1 cellular context compared by ENCODE assay signal in genomic region chr4:2734618-2735017, GRCh38.
A peak's percentile ranks its signal among the peaks of the same experiment; 100 is the strongest.
TF ChIP-seq lines count a peak whose summit lies in the region.

No MANE protein-coding gene starts in this region.

TF ChIP-seq in GM12878, 131 proteins besides CTCF, POLR2A, EP300 and RAD21:
- TF ChIP-seq MLLT1 (IDR thresholded peaks at IDR 0.05) (0 out of 2 replicates have a peak, but pooled peaks have one; percentile 31), POU2F2 (IDR thresholded peaks at IDR 0.05; ENCODE audit: borderline replicate concordance, low read depth, low read length) (peak; percentile 10; the same call in 1 of the 3 replicates), RB1 (IDR thresholded peaks at IDR 0.05; ENCODE audit: borderline replicate concordance) (no peak), SPI1 (IDR thresholded peaks at IDR 0.05; ENCODE audit: borderline replicate concordance, insufficient read depth, low read depth, low read length) (peak; percentile 68; the same call in 1 of the 2 replicates), NFYA (IDR thresholded peaks at IDR 0.05; ENCODE audit: borderline replicate concordance, low read depth, low read length) (no peak), BRCA1 (IDR thresholded peaks at IDR 0.05; ENCODE audit: low read depth, low read length) (no peak), IKZF1 (conservative IDR thresholded peaks at IDR 0.05) (peak; percentile 61), MTA2 (IDR thresholded peaks at IDR 0.05; ENCODE audit: low read depth) (peak; percentile 80), E2F4 (IDR thresholded peaks at IDR 0.05; ENCODE audit: low read depth, low read length) (no peak), JUNB (IDR thresholded peaks at IDR 0.05) (no peak), DPF2 (IDR thresholded peaks at IDR 0.05) (peak; percentile 31; the same call in 1 of the 2 replicates), BCL11A (IDR thresholded peaks at IDR 0.05; ENCODE audit: low read depth, low read length) (peak; percentile 4; the same call in 1 of the 2 replicates), RUNX3 (IDR thresholded peaks at IDR 0.05; ENCODE audit: low read length) (peak; percentile 67), ZBTB33 (IDR thresholded peaks at IDR 0.05) (no peak), HCFC1 (IDR thresholded peaks at IDR 0.05; ENCODE audit: low read length) (no peak), BHLHE40 (IDR thresholded peaks at IDR 0.05; ENCODE audit: borderline replicate concordance in 1 of 2, low read depth in 2 of 2, low read length in 1 of 2) (peak in 1 of 2 experiments; percentile 47; a peak in 1 of 4 replicates), IKZF2 (IDR thresholded peaks at IDR 0.05) (peak; percentile 65 to 76), RELB (IDR thresholded peaks at IDR 0.05; ENCODE audit: low read depth) (no peak), NBN (IDR thresholded peaks at IDR 0.05) (0 out of 2 replicates have a peak, but pooled peaks have one; percentile 24)
